Comparison of ENCODE assay signal across 1 cellular context in the genomic region with DNA sequence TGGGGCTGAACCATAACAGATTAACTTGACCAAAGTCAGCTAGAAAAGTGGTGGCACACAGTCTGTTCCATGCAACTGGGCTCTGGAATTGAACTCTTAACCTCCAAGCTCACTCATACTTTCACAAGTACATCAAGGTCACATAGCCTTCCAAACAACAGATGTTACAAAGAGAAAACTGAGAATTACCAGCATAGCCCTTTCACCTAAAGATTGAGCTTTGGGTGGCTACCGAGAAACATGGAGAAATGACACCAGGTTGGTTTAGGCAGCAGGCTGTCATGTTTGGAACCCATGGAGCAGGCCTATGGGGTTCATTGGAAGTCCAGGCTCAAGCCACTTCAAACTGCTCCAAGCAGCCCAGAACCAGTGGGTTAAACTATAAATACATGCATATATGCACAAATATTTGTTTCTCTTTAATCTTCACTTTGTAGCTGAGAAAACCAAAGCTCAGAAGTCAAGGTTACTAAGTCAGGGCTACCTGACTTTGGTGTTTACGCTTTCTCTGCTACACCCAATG.
TF ChIP-seq lines count a peak whose summit lies in the region.

No MANE protein-coding gene starts in this region.

TF ChIP-seq in HepG2, 621 proteins besides CTCF, POLR2A, EP300 and RAD21 (continued from another document):
- TF ChIP-seq TFDP2 (CRISPR knock-in tag; IDR thresholded peaks at IDR 0.05) = no peak
- no peak for TF ChIP-seq CENPX (CRISPR knock-in tag; IDR thresholded peaks at IDR 0.05)
- TF ChIP-seq MXI1 (IDR thresholded peaks at IDR 0.05; ENCODE audit: borderline replicate concordance, low read depth, low read length) = peak; percentile 15; the same call in 1 of the 3 replicates
- no peak for TF ChIP-seq SP2 (CRISPR knock-in tag; IDR thresholded peaks at IDR 0.05)
- 0 out of 2 replicates have a peak, but pooled peaks have one; percentile 53 for TF ChIP-seq TMF1 (CRISPR knock-in tag; IDR thresholded peaks at IDR 0.05; ENCODE audit: low read depth)
- TF ChIP-seq ZHX1 (CRISPR knock-in tag; IDR thresholded peaks at IDR 0.05; ENCODE audit: low read depth) = no peak
- TF ChIP-seq NCOR1 (IDR thresholded peaks at IDR 0.05; ENCODE audit: borderline replicate concordance, low read length) = peak; percentile 53; the same call in 1 of the 2 replicates
- no peak for TF ChIP-seq KLF12 (CRISPR knock-in tag; IDR thresholded peaks at IDR 0.05; ENCODE audit: borderline replicate concordance)
- peak; percentile 55; the same call in 1 of the 2 replicates for TF ChIP-seq ZMYM3 (CRISPR knock-in tag; IDR thresholded peaks at IDR 0.05)
- TF ChIP-seq MED13 (CRISPR knock-in tag; IDR thresholded peaks at IDR 0.05) = no peak
- TF ChIP-seq SMAD3 (CRISPR knock-in tag; IDR thresholded peaks at IDR 0.05) = 0 out of 2 replicates have a peak, but pooled peaks have one; percentile 22
- TF ChIP-seq SSRP1 (CRISPR knock-in tag; IDR thresholded peaks at IDR 0.05) = no peak
- TF ChIP-seq MEF2D (CRISPR knock-in tag; IDR thresholded peaks at IDR 0.05) = no peak
- TF ChIP-seq AGO1 (IDR thresholded peaks at IDR 0.05; ENCODE audit: low read depth, low read length, poor library complexity, severe bottlenecking) = no peak
- no peak for TF ChIP-seq THAP9 (CRISPR knock-in tag; IDR thresholded peaks at IDR 0.05; ENCODE audit: borderline replicate concordance)
- TF ChIP-seq ZNF891 (CRISPR knock-in tag; IDR thresholded peaks at IDR 0.05) = no peak
- TF ChIP-seq, protein P1, sequence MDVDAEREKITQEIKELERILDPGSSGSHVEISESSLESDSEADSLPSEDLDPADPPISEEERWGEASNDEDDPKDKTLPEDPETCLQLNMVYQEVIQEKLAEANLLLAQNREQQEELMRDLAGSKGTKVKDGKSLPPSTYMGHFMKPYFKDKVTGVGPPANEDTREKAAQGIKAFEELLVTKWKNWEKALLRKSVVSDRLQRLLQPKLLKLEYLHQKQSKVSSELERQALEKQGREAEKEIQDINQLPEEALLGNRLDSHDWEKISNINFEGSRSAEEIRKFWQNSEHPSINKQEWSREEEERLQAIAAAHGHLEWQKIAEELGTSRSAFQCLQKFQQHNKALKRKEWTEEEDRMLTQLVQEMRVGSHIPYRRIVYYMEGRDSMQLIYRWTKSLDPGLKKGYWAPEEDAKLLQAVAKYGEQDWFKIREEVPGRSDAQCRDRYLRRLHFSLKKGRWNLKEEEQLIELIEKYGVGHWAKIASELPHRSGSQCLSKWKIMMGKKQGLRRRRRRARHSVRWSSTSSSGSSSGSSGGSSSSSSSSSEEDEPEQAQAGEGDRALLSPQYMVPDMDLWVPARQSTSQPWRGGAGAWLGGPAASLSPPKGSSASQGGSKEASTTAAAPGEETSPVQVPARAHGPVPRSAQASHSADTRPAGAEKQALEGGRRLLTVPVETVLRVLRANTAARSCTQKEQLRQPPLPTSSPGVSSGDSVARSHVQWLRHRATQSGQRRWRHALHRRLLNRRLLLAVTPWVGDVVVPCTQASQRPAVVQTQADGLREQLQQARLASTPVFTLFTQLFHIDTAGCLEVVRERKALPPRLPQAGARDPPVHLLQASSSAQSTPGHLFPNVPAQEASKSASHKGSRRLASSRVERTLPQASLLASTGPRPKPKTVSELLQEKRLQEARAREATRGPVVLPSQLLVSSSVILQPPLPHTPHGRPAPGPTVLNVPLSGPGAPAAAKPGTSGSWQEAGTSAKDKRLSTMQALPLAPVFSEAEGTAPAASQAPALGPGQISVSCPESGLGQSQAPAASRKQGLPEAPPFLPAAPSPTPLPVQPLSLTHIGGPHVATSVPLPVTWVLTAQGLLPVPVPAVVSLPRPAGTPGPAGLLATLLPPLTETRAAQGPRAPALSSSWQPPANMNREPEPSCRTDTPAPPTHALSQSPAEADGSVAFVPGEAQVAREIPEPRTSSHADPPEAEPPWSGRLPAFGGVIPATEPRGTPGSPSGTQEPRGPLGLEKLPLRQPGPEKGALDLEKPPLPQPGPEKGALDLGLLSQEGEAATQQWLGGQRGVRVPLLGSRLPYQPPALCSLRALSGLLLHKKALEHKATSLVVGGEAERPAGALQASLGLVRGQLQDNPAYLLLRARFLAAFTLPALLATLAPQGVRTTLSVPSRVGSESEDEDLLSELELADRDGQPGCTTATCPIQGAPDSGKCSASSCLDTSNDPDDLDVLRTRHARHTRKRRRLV (CRISPR knock-in tag; IDR thresholded peaks at IDR 0.05) = no peak
- peak; percentile 58; the same call in 1 of the 2 replicates for TF ChIP-seq ZNF24 (IDR thresholded peaks at IDR 0.05)
- no peak for TF ChIP-seq NFATC3 (CRISPR knock-in tag; IDR thresholded peaks at IDR 0.05)
- TF ChIP-seq RBM22 (optimal IDR thresholded peaks at IDR 0.05; ENCODE audit: low read length) = peak; percentile 71
- TF ChIP-seq ZNF672 (CRISPR knock-in tag; IDR thresholded peaks at IDR 0.05) = no peak
- no peak for TF ChIP-seq SOX6 (IDR thresholded peaks at IDR 0.05)
- peak; percentile 77; the same call in 1 of the 2 replicates for TF ChIP-seq SOX6 (CRISPR knock-in tag; IDR thresholded peaks at IDR 0.05)
TF ChIP-seq in HepG2: peak in this region for 87.
